In genomic region chr7:74655324-74655723, GRCh38 we compare ENCODE assay signal across 12 cellular contexts. TPM values are rescaled to one million over a fixed set of nuclear protein-coding genes. Genes with fewer than 3 reads are reported as not detected.
DNase-seq lines count a peak whose midpoint lies in the region; ATAC-seq and TF ChIP-seq lines count a peak whose summit lies in the region.
"Had no signal": no experiment of that assay in that cellular context is flagged by ENCODE, and none has a peak within 500 bp of the region (broad histone marks: within the 10 kb centered on the region; RNA-seq: fewer than 3 reads in every experiment).

No MANE protein-coding gene starts in this region.

- no peaks in the 10 kb centered on the region for H3K36me3 ChIP-seq in CD8-positive, alpha-beta memory T cell (ENCODE audit: insufficient read depth, low read length)
- H3K36me3 ChIP-seq in neural cell (ENCODE audit: insufficient read depth, low read length) = no peaks in the 10 kb centered on the region

- peaks cover 3% of the 10 kb centered on the region for H4K20me1 ChIP-seq in neural cell (ENCODE audit: insufficient read depth)

- intact Hi-C loops in left colon (cut with DNase I, micrococcal nuclease) = no loop called here

- peak overlapping the region; percentile 48 for H3K4me3 ChIP-seq in CD8-positive, alpha-beta memory T cell (ENCODE audit: low read length)
- peak overlapping the region; percentile 91 for H3K4me3 ChIP-seq in neural cell (ENCODE audit: low read length)

- peaks cover 19% of the 10 kb centered on the region for H3K79me2 ChIP-seq in neural cell (replicated peaks; ENCODE audit: insufficient read depth, low read length)

- H3K36me3 Mint-ChIP-seq in CD8-positive, alpha-beta memory T cell = peaks cover 0 to 3% (median 0%) of the 10 kb centered on the region in 3 donors
- peaks cover 2% of the 10 kb centered on the region for H3K36me3 Mint-ChIP-seq in IgD-negative memory B cell
- peaks cover 24% of the 10 kb centered on the region for H3K36me3 Mint-ChIP-seq in central memory CD8-positive, alpha-beta T cell (ENCODE audit: insufficient read depth)

- TF ChIP-seq EP300 in neural cell (conservative IDR thresholded peaks at IDR 0.05; ENCODE audit: poor library complexity, severe bottlenecking) = no peak

- H3K4me3 Mint-ChIP-seq in CD8-positive, alpha-beta memory T cell = peak overlapping the region in 6 of 7 donors; percentile 12 to 96 (median 74)
- H3K4me3 Mint-ChIP-seq in IgD-negative memory B cell = peak overlapping the region; percentile 91 to 99 (median 97)
- H3K4me3 Mint-ChIP-seq in central memory CD8-positive, alpha-beta T cell = peak overlapping the region; percentile 34

- no peaks in the 10 kb centered on the region for H3K9me2 ChIP-seq in neural cell (ENCODE audit: insufficient read depth, low read length)

- CTCF ChIA-PET in CD8-positive, alpha-beta memory T cell (lab: Charles Lee) = no interaction called here

- peaks cover 27 to 42% (median 41%) of the 10 kb centered on the region in 3 donors for H3K4me1 Mint-ChIP-seq in CD8-positive, alpha-beta memory T cell
- peaks cover 22 to 32% (median 26%) of the 10 kb centered on the region in 3 donors for H3K4me1 Mint-ChIP-seq in IgD-negative memory B cell
- H3K4me1 Mint-ChIP-seq in central memory CD8-positive, alpha-beta T cell = peaks cover 28% of the 10 kb centered on the region

- DNase-seq in CD8-positive, alpha-beta memory T cell = no peak
- no peak for DNase-seq in central memory CD8-positive, alpha-beta T cell (ENCODE audit: low spot score in 2 of 2)
- DNase-seq in left colon (no peak), C1 segment of cervical spinal cord (lab: John Stamatoyannopoulos, UW) (no peak)
- DNase-seq in stimulated activated naive CD4-positive, alpha-beta T cell treated with Interleukin-2 at 50 U/mL for 16 hours (lab: John Stamatoyannopoulos, UW) = no peak
- DNase-seq: activated CD4-positive, alpha-beta T cell treated with anti-CD3 and anti-CD28 coated beads for 1 hour; caudate nucleus; GF-D8; NCI-H526 treated with DMSO at 0.1 percent for 48 hours had no signal

- H3K27ac ChIP-seq in CD8-positive, alpha-beta memory T cell (ENCODE audit: low read depth, low read length) = no peak overlapping the region
- peak overlapping the region; percentile 100 for H3K27ac ChIP-seq in neural cell (ENCODE audit: low read length)

- H3K4me1 ChIP-seq in CD8-positive, alpha-beta memory T cell (ENCODE audit: insufficient read depth, low read length) = peaks cover 37% of the 10 kb centered on the region

- H3K27ac Mint-ChIP-seq in CD8-positive, alpha-beta memory T cell = peak overlapping the region in 7 of 8 donors; percentile 15 to 97 (median 47)
- H3K27ac Mint-ChIP-seq in IgD-negative memory B cell = peak overlapping the region; percentile 19 to 100 (median 94)
- H3K27ac Mint-ChIP-seq in central memory CD8-positive, alpha-beta T cell (ENCODE audit: low read depth) = no peak overlapping the region

- H3K9me3 Mint-ChIP-seq in CD8-positive, alpha-beta memory T cell = no peaks in the 10 kb centered on the region
- H3K9me3 Mint-ChIP-seq in IgD-negative memory B cell = no peaks in the 10 kb centered on the region
- no peaks in the 10 kb centered on the region for H3K9me3 Mint-ChIP-seq in central memory CD8-positive, alpha-beta T cell

- peaks cover 0 to 2% of the 10 kb centered on the region in 2 donors for H3K27me3 Mint-ChIP-seq in CD8-positive, alpha-beta memory T cell
- H3K27me3 Mint-ChIP-seq in IgD-negative memory B cell = no peaks in the 10 kb centered on the region
- H3K27me3 Mint-ChIP-seq in central memory CD8-positive, alpha-beta T cell = no peaks in the 10 kb centered on the region

- no peak for ATAC-seq in central memory CD8-positive, alpha-beta T cell (replicated peaks; ENCODE audit: extremely low read depth, poor library complexity, severe bottlenecking)
- ATAC-seq in GM21576 (IDR thresholded peaks at IDR 0.05; ENCODE audit: unreplicated experiment) (no peak), left colon (no peak)

- no peak for TF ChIP-seq CTCF in neural cell (IDR thresholded peaks at IDR 0.05; ENCODE audit: poor library complexity, severe bottlenecking)

- POLR2A ChIA-PET in CD8-positive, alpha-beta memory T cell (lab: Charles Lee) = interaction anchor here (0.5 kb wide), 1 partner anchor 15 kb away, joined by 3 read pairs; no protein-coding TSS in a partner anchor

- no peaks in the 10 kb centered on the region for H3K9me3 ChIP-seq in CD8-positive, alpha-beta memory T cell (ENCODE audit: low read length)
- H3K9me3 ChIP-seq in neural cell (ENCODE audit: low read length) = no peaks in the 10 kb centered on the region

- no peaks in the 10 kb centered on the region for H3F3A ChIP-seq in neural cell (ENCODE audit: insufficient read depth, low read length, poor library complexity, severe bottlenecking)

- no peak overlapping the region for H2AFZ ChIP-seq in neural cell (ENCODE audit: low read depth, low read length)

- no peak overlapping the region for H3K9ac ChIP-seq in neural cell (ENCODE audit: low read length)

- H3K27me3 ChIP-seq in CD8-positive, alpha-beta memory T cell (ENCODE audit: insufficient read depth, low read length, poor library complexity, severe bottlenecking) = no peaks in the 10 kb centered on the region
- no peaks in the 10 kb centered on the region for H3K27me3 ChIP-seq in neural cell (ENCODE audit: insufficient read depth, low read depth, low read length)

- no peak overlapping the region for H3K4me2 ChIP-seq in neural cell (ENCODE audit: low read length)

- no peak for TF ChIP-seq RAD21 in neural cell (conservative IDR thresholded peaks at IDR 0.05)

TF ChIP-seq in neural cell, 6 proteins besides CTCF, POLR2A, EP300 and RAD21:
- no peak for TF ChIP-seq REST (IDR thresholded peaks at IDR 0.05; ENCODE audit: borderline replicate concordance)
- TF ChIP-seq MXI1 (conservative IDR thresholded peaks at IDR 0.05; ENCODE audit: poor library complexity, severe bottlenecking) = no peak
- no peak for TF ChIP-seq EZH2 (IDR thresholded peaks at IDR 0.05; ENCODE audit: borderline replicate concordance, insufficient read depth, low read length, poor library complexity, severe bottlenecking)
- no peak for TF ChIP-seq TAF1 (IDR thresholded peaks at IDR 0.05; ENCODE audit: low read depth)
- no peak for TF ChIP-seq POLR2AphosphoS5 (IDR thresholded peaks at IDR 0.05)
- no peak for TF ChIP-seq SMC3 (conservative IDR thresholded peaks at IDR 0.05; ENCODE audit: poor library complexity)

RNA-seq across cellular contexts. Expression of gene GTF2I, which starts 2.2 kb away (rescaled TPM):
- 100 to 1,000 TPM; 176 TPM for total RNA-seq in CD8-positive, alpha-beta memory T cell
- 71.3 TPM for polyA plus RNA-seq in CD8-positive, alpha-beta memory T cell
- polyA plus RNA-seq in IgD-negative memory B cell (81.5 TPM), neural cell (274 and 562 TPM in 2 replicates)
- polyA minus RNA-seq in neural cell = 381 and 433 TPM in 2 replicates
- 100 to 1,000 TPM; 126 to 129 TPM for total RNA-seq in left colon

Comparison
In these comparisons a context has a peak if more than half of its experiments do, and no peak if none do; other contexts are left out.
1. H3K4me3 Mint-ChIP-seq: peak in every context shown above with its lines; median percentile 97 in IgD-negative memory B cell; 74 in CD8-positive, alpha-beta memory T cell; 34 in central memory CD8-positive, alpha-beta T cell.